In genomic region chr9:99753436-99753835, GRCh38 we compare ENCODE assay signal across 17 cellular contexts.
A peak's percentile ranks its signal among the peaks of the same experiment; 100 is the strongest.
DNase-seq lines count a peak whose midpoint lies in the region; ATAC-seq and TF ChIP-seq lines count a peak whose summit lies in the region.
"Had no signal": no experiment of that assay in that cellular context is flagged by ENCODE, and none has a peak within 500 bp of the region (broad histone marks: within the 10 kb centered on the region; RNA-seq: fewer than 3 reads in every experiment).

No MANE protein-coding gene starts in this region.

- TF ChIP-seq CTCF in RWPE2 (IDR thresholded peaks at IDR 0.05; ENCODE audit: poor library complexity, severe bottlenecking), result no peak

- no peaks in the 10 kb centered on the region for H3K27me3 ChIP-seq in RWPE2 (ENCODE audit: insufficient read depth, poor library complexity, severe bottlenecking)
- H3K27me3 ChIP-seq: SJCRH30 had no signal

- in situ Hi-C loops in ACHN (cut with HindIII; ENCODE audit: low pct_ligation_motif_present, low pct_unique_long_range_greater_than_20kb, low sequenced_read_pairs), result no loop called here

- intact Hi-C loops in cardiac septum (cut with DNase I), result no loop called here

- H3K4me1 ChIP-seq in RWPE2 (ENCODE audit: insufficient read depth, poor library complexity, severe bottlenecking), result peaks cover 23% of the 10 kb centered on the region
- H3K4me1 ChIP-seq: A549, SJCRH30 had no signal

- ATAC-seq in RWPE2 (ENCODE audit: low read depth), result peak; percentile 90
- ATAC-seq in HG02610 (IDR thresholded peaks at IDR 0.05; ENCODE audit: unreplicated experiment), result no peak
- ATAC-seq: A549 had no signal

- H3K36me3 ChIP-seq in RWPE2 (ENCODE audit: low read depth), result no peaks in the 10 kb centered on the region
- H3K36me3 ChIP-seq: SJCRH30 had no signal

- peak; percentile 33 for DNase-seq in HPDE6-E6E7 (ENCODE audit: extremely low spot score)
- DNase-seq in RWPE2 (ENCODE audit: low spot score), result no peak
- peak; percentile 26 for DNase-seq in epithelial cell of prostate (ENCODE audit: low read depth, low spot score)
- DNase-seq in kidney tubule cell (ENCODE audit: low spot score), result peak; percentile 90
- DNase-seq in cardiac septum (ENCODE audit: low spot score), result no peak
- no peak for DNase-seq in ACHN
- DNase-seq in activated CD8-positive, alpha-beta memory T cell treated with anti-CD3 and anti-CD28 coated beads, Interleukin-2, amount 50 U/mL, for 48 hours, result no peak
- DNase-seq: DMS 273 treated with DMSO at 0.1 percent for 48 hours, Karpas-422, NCI-H1105, NCI-H1694 treated with DMSO at 0.1 percent for 48 hours, NCI-H345, NCI-H526, SJCRH30 had no signal

- peak overlapping the region; percentile 93 for H3K27ac ChIP-seq in RWPE2 (ENCODE audit: poor library complexity, severe bottlenecking)
- H3K27ac ChIP-seq in epithelial cell of prostate, result peak overlapping the region; percentile 90
- H3K27ac ChIP-seq: A549, C4-2B, SJCRH30 had no signal

- no peak overlapping the region for H3K4me3 ChIP-seq in RWPE2 (ENCODE audit: severe bottlenecking)
- H3K4me3 ChIP-seq: A549, SJCRH30 had no signal

- no peaks in the 10 kb centered on the region for H3K9me3 ChIP-seq in RWPE2 (ENCODE audit: severe bottlenecking)
- H3K9me3 ChIP-seq: A549, SJCRH30 had no signal

Comparison
In these comparisons a context has a peak if more than half of its experiments do, and no peak if none do; other contexts are left out.
1. DNase-seq: peak in HPDE6-E6E7 (single experiment), epithelial cell of prostate (single experiment) and kidney tubule cell (single experiment); none in RWPE2 (single experiment), cardiac septum (single experiment), ACHN (single experiment) and activated CD8-positive, alpha-beta memory T cell treated with anti-CD3 and anti-CD28 coated beads, Interleukin-2, amount 50 U/mL, for 48 hours (single experiment).